Comparison of ENCODE assay signal across 9 cellular contexts in the genomic region with DNA sequence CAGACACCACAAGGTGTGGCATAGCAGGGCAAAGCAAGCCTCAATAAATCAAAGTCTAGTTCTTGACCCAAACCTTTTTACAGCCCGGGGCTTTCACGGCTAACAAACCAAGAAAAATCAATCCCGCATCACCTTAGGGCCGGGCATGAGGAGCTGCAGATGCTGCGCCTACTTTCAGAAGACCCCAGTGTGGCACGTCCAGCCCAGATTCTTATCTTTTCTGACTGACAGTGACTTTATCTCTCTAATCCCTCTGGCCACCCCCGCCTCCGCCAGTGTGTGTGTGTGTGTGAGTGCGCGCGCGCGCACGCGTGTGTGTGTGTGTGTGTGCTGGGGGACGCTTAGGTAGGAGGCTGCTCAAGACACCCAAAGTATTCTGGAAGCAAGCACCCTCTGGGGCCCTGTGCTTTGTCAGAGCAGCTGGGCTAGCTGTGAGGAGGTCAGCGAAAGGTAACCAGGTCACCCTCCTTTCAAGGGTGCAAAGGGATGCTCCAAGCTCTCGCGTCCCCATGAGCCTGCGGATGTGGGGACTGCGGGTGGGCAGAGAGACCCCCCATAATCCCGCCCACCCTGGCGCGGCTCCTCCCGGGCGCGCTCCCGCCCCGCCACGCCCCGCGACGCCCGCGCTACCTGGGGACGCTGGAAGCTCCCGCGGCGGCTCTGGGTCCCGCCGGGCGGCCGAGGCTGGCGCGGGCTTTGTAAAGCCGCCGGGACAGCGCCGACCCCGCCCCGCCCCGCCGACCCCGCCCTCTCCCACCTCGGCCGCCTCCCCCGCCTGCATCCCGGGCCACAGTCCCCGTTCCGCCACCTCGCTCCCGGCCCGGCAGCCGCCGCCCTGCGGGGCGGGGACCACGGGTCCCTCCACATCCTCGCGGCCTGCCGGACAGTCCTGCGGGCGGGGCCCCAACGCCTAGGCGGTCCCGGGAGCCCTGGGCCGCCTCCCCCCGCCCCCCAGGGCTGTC. TPM values are rescaled to one million over a fixed set of nuclear protein-coding genes. Genes with fewer than 3 reads are reported as not detected.
DNase-seq lines count a peak whose midpoint lies in the region; ATAC-seq and TF ChIP-seq lines count a peak whose summit lies in the region.
"Had no signal": no experiment of that assay in that cellular context is flagged by ENCODE, and none has a peak within 500 bp of the region (broad histone marks: within the 10 kb centered on the region; RNA-seq: fewer than 3 reads in every experiment).

No MANE protein-coding gene starts in this region.

- intact Hi-C loops in left ventricle myocardium superior (cut with micrococcal nuclease) = no loop called here

- H3K4me3 Mint-ChIP-seq in HFFc6 (peak overlapping the region; percentile 46; the same call in 1 of the 2 replicates), progenitor cell of endocrine pancreas (ENCODE audit: low read depth) (peak overlapping the region; percentile 76)
- H3K4me3 Mint-ChIP-seq in activated naive CD8-positive, alpha-beta T cell treated with anti-CD3 and anti-CD28 coated beads for 36 hours = peak overlapping the region; percentile 43
- H3K4me3 Mint-ChIP-seq in activated T-helper 17 cell treated with anti-CD3 and anti-CD28 coated beads, Interleukin-2, amount 50 U/mL, for 72 hours = no peak overlapping the region

- no peak overlapping the region for H3K27ac ChIP-seq in ACC112 (ENCODE audit: low read depth, low read length)

- no peaks in the 10 kb centered on the region for H3K79me2 ChIP-seq in ACC112 (ENCODE audit: control insufficient read depth, insufficient read depth, low read length, unreplicated experiment)

- H3K4me1 ChIP-seq in ACC112 (ENCODE audit: control insufficient read depth, insufficient read depth, low read length, unreplicated experiment) = no peaks in the 10 kb centered on the region

- H3K4me1 Mint-ChIP-seq in HFFc6 (ENCODE audit: low read depth) (no peaks in the 10 kb centered on the region), progenitor cell of endocrine pancreas (ENCODE audit: low read depth) (peaks cover 2% of the 10 kb centered on the region)
- peaks cover 2% of the 10 kb centered on the region for H3K4me1 Mint-ChIP-seq in activated naive CD8-positive, alpha-beta T cell treated with anti-CD3 and anti-CD28 coated beads for 36 hours
- no peaks in the 10 kb centered on the region for H3K4me1 Mint-ChIP-seq in activated T-helper 17 cell treated with anti-CD3 and anti-CD28 coated beads, Interleukin-2, amount 50 U/mL, for 72 hours

- no peak for DNase-seq in HFFc6
- DNase-seq in activated naive CD8-positive, alpha-beta T cell treated with anti-CD3 and anti-CD28 coated beads for 36 hours = peak; percentile 3
- DNase-seq in left ventricle myocardium superior = peak; percentile 36
- DNase-seq in progenitor cell of endocrine pancreas (ENCODE audit: low spot score, unreplicated experiment) = peak; percentile 37
- no peak for DNase-seq in activated CD4-positive, CD25-positive, alpha-beta regulatory T cell (lab: John Stamatoyannopoulos, UW)
- no peak for DNase-seq in activated CD4-positive, alpha-beta T cell treated with anti-CD3 and anti-CD28 coated beads for 1 hour

- H3K27ac Mint-ChIP-seq in HFFc6 (no peak overlapping the region), progenitor cell of endocrine pancreas (peak overlapping the region; percentile 84)
- H3K27ac Mint-ChIP-seq in activated naive CD8-positive, alpha-beta T cell treated with anti-CD3 and anti-CD28 coated beads for 36 hours = no peak overlapping the region
- no peak overlapping the region for H3K27ac Mint-ChIP-seq in activated T-helper 17 cell treated with anti-CD3 and anti-CD28 coated beads, Interleukin-2, amount 50 U/mL, for 72 hours
- H3K27ac Mint-ChIP-seq: activated naive CD4-positive, alpha-beta T cell treated with anti-CD3 and anti-CD28 coated beads, Interleukin-2, amount 50 U/mL, for 72 hours had no signal

- TF ChIP-seq CTCF in HFFc6 (IDR thresholded peaks at IDR 0.05) (no peak), progenitor cell of endocrine pancreas (IDR thresholded peaks at IDR 0.05; ENCODE audit: unreplicated experiment) (no peak)

- ATAC-seq in left ventricle myocardium superior = peak; percentile 58
- ATAC-seq in activated T-helper 17 cell treated with anti-CD3 and anti-CD28 coated beads, Interleukin-2, amount 50 U/mL, for 72 hours (replicated peaks) = no peak

- no peaks in the 10 kb centered on the region for H3K36me3 ChIP-seq in ACC112 (ENCODE audit: insufficient read depth, low read length)

- H3K9me3 Mint-ChIP-seq in HFFc6 (no peaks in the 10 kb centered on the region; the same call in 1 of the 2 replicates), progenitor cell of endocrine pancreas (ENCODE audit: low read depth) (no peaks in the 10 kb centered on the region)
- H3K9me3 Mint-ChIP-seq in activated naive CD8-positive, alpha-beta T cell treated with anti-CD3 and anti-CD28 coated beads for 36 hours = peaks cover 4% of the 10 kb centered on the region
- H3K9me3 Mint-ChIP-seq in activated T-helper 17 cell treated with anti-CD3 and anti-CD28 coated beads, Interleukin-2, amount 50 U/mL, for 72 hours = no peaks in the 10 kb centered on the region
- H3K9me3 Mint-ChIP-seq: activated naive CD4-positive, alpha-beta T cell treated with anti-CD3 and anti-CD28 coated beads, Interleukin-2, amount 50 U/mL, for 72 hours had no signal

- H2AFZ ChIP-seq in ACC112 (ENCODE audit: low read length, unreplicated experiment) = peak overlapping the region; percentile 81

- H3K36me3 Mint-ChIP-seq in HFFc6 (ENCODE audit: low read depth) (no peaks in the 10 kb centered on the region), progenitor cell of endocrine pancreas (ENCODE audit: insufficient read depth) (no peaks in the 10 kb centered on the region)
- H3K36me3 Mint-ChIP-seq in activated naive CD8-positive, alpha-beta T cell treated with anti-CD3 and anti-CD28 coated beads for 36 hours = no peaks in the 10 kb centered on the region
- no peaks in the 10 kb centered on the region for H3K36me3 Mint-ChIP-seq in activated T-helper 17 cell treated with anti-CD3 and anti-CD28 coated beads, Interleukin-2, amount 50 U/mL, for 72 hours (ENCODE audit: low read depth)
- H3K36me3 Mint-ChIP-seq: activated naive CD4-positive, alpha-beta T cell treated with anti-CD3 and anti-CD28 coated beads, Interleukin-2, amount 50 U/mL, for 72 hours had no signal

- peaks cover 20% of the 10 kb centered on the region for H3K27me3 ChIP-seq in ACC112 (ENCODE audit: insufficient read depth, low read length)

- peak overlapping the region; percentile 52 for H3K4me3 ChIP-seq in ACC112 (ENCODE audit: low read depth, low read length)

- H3K27me3 Mint-ChIP-seq in HFFc6 (ENCODE audit: insufficient read depth) = peaks cover 17% of the 10 kb centered on the region
- peaks cover 61% of the 10 kb centered on the region for H3K27me3 Mint-ChIP-seq in activated naive CD8-positive, alpha-beta T cell treated with anti-CD3 and anti-CD28 coated beads for 36 hours
- peaks cover 42% of the 10 kb centered on the region for H3K27me3 Mint-ChIP-seq in progenitor cell of endocrine pancreas
- peaks cover 36% of the 10 kb centered on the region for H3K27me3 Mint-ChIP-seq in activated T-helper 17 cell treated with anti-CD3 and anti-CD28 coated beads, Interleukin-2, amount 50 U/mL, for 72 hours

RNA-seq across cellular contexts. Expression of a gene that starts 57.1 kb away (rescaled TPM):
- 10 to 100 TPM in 2 of 6 experiments, 1 to 10 TPM in 4; 9.0 to 11.7 (median 9.3) TPM for total RNA-seq in HFFc6 (2021; fragmentation: NEBNext Ultra II Directional; extraction: Animal tissue kit (Norgen Biotek cat#: 25700))
- under 1 TPM in 1 of 2 experiments, not detected in 1; 0.16 TPM for total RNA-seq in activated naive CD8-positive, alpha-beta T cell treated with anti-CD3 and anti-CD28 coated beads for 36 hours
- 13.5 TPM for total RNA-seq in left ventricle myocardium superior
- total RNA-seq in progenitor cell of endocrine pancreas = 21.7 and 23.8 TPM in 2 replicates
- under 1 TPM in 1 of 2 donors, not detected in 1; 0.56 TPM for total RNA-seq in activated T-helper 17 cell treated with anti-CD3 and anti-CD28 coated beads, Interleukin-2, amount 50 U/mL, for 72 hours

Comparison
In these comparisons a context has a peak if more than half of its experiments do, and no peak if none do; other contexts are left out.
1. DNase-seq: peak in activated naive CD8-positive, alpha-beta T cell treated with anti-CD3 and anti-CD28 coated beads for 36 hours (single experiment), left ventricle myocardium superior (single experiment) and progenitor cell of endocrine pancreas (single experiment); none in HFFc6 (single experiment), activated CD4-positive, CD25-positive, alpha-beta regulatory T cell (0 of 4) and activated CD4-positive, alpha-beta T cell treated with anti-CD3 and anti-CD28 coated beads for 1 hour (single experiment).